8 cellular contexts compared by ENCODE assay signal in genomic region chr13:19601749-19602725, GRCh38. TPM values are rescaled to one million over a fixed set of nuclear protein-coding genes. Genes with fewer than 3 reads are reported as not detected.
DNase-seq lines count a peak whose midpoint lies in the region; ATAC-seq, FAIRE-seq and TF ChIP-seq lines count a peak whose summit lies in the region.

No MANE protein-coding gene starts in this region.

- peak; percentile 78 for DNase-seq in DMS53 (lab: John Stamatoyannopoulos, UW)
- peak; percentile 67 for DNase-seq in GM19239 (ENCODE audit: insufficient read length, low spot score)
- peak; percentile 72 for DNase-seq in PC-3
- DNase-seq in adipocyte (ENCODE audit: low read depth): peak; percentile 55
- peak; percentile 34 for DNase-seq in stimulated activated CD4-positive, alpha-beta T cell treated with anti-CD3 and anti-CD28 coated beads, Interleukin-12 subunit alpha, Interleukin-12 subunit beta, amount 100 ng/mL, for 4 hours
- no peak for DNase-seq in Karpas-422

- peaks cover 56% of the 10 kb centered on the region for H3K79me2 ChIP-seq in PC-3 (ENCODE audit: low read length)
- H3K79me2 ChIP-seq in Karpas-422 (ENCODE audit: low read length): no peaks in the 10 kb centered on the region

- H3K27me3 ChIP-seq in PC-3 (ENCODE audit: low read length) (no peaks in the 10 kb centered on the region), adipocyte (replicated peaks; ENCODE audit: control insufficient read depth, insufficient read depth, low read length) (no peaks in the 10 kb centered on the region), iPS-15b (ENCODE audit: control insufficient read depth, insufficient read depth, low read length) (peaks cover 18% of the 10 kb centered on the region), Karpas-422 (ENCODE audit: low read length) (no peaks in the 10 kb centered on the region)

- CTCF ChIA-PET in PC-3 (lab: Charles Lee): no interaction called here

- BruUV-seq in PC-3 (replicated peaks; lab: Mats Ljungman, UMichigan): no TSS peak

- peak; percentile 88 for FAIRE-seq in GM19239 (lab: Jason Lieb, UNC)

- TF ChIP-seq CTCF in PC-3 (conservative IDR thresholded peaks at IDR 0.05; ENCODE audit: low read depth, low read length): peak; percentile 38; the same call in 1 of the 2 replicates

- POLR2A ChIA-PET in PC-3 (lab: Charles Lee; ENCODE audit: unreplicated experiment): interaction anchor here (0.6 kb wide), 1 partner anchor 308 kb away, joined by 3 read pairs; no protein-coding TSS in a partner anchor

- H3K36me3 ChIP-seq in PC-3 (ENCODE audit: low read depth, low read length) (0 out of 2 replicates have a peak, but pooled peaks cover 2% of the 10 kb centered on the region), adipocyte (ENCODE audit: control insufficient read depth, insufficient read depth, low read length, severe bottlenecking) (no peaks in the 10 kb centered on the region), iPS-15b (ENCODE audit: control insufficient read depth, insufficient read depth, low read length) (no peaks in the 10 kb centered on the region), Karpas-422 (ENCODE audit: insufficient read depth, low read length) (no peaks in the 10 kb centered on the region)

- H3K9me3 ChIP-seq in PC-3 (ENCODE audit: low read length): no peaks in the 10 kb centered on the region
- no peaks in the 10 kb centered on the region for H3K9me3 ChIP-seq in adipocyte (ENCODE audit: control insufficient read depth, low read length)
- peaks cover 3% of the 10 kb centered on the region for H3K9me3 ChIP-seq in iPS-15b (ENCODE audit: control insufficient read depth, insufficient read depth, low read length)
- no peaks in the 10 kb centered on the region for H3K9me3 ChIP-seq in Karpas-422 (ENCODE audit: low read length)

- H3K4me1 ChIP-seq in PC-3 (ENCODE audit: insufficient read depth, low read length): peaks cover 47% of the 10 kb centered on the region
- peaks cover 2% of the 10 kb centered on the region for H3K4me1 ChIP-seq in adipocyte (ENCODE audit: control insufficient read depth, insufficient read depth, low read length)
- H3K4me1 ChIP-seq in iPS-15b (ENCODE audit: control insufficient read depth, insufficient read depth, low read length): peaks cover 3% of the 10 kb centered on the region
- H3K4me1 ChIP-seq in Karpas-422 (ENCODE audit: low read length): no peaks in the 10 kb centered on the region

- H2AFZ ChIP-seq in PC-3 (ENCODE audit: low read length): peak overlapping the region; percentile 93
- no peak overlapping the region for H2AFZ ChIP-seq in Karpas-422 (ENCODE audit: low read length)

- H3F3A ChIP-seq in PC-3 (ENCODE audit: low read length, unreplicated experiment): no peaks in the 10 kb centered on the region

- H3K4me3 ChIP-seq in PC-3 (ENCODE audit: low read length): peak overlapping the region; percentile 80
- peak overlapping the region; percentile 81 for H3K4me3 ChIP-seq in adipocyte (ENCODE audit: low read length)
- peak overlapping the region; percentile 61 for H3K4me3 ChIP-seq in iPS-15b (ENCODE audit: low read depth, low read length)
- no peak overlapping the region for H3K4me3 ChIP-seq in Karpas-422 (ENCODE audit: low read length)

- H3K9ac ChIP-seq in PC-3 (ENCODE audit: low read length): peak overlapping the region; percentile 87
- H3K9ac ChIP-seq in adipocyte (ENCODE audit: low read length): peak overlapping the region; percentile 67
- peak overlapping the region; percentile 73 for H3K9ac ChIP-seq in iPS-15b (ENCODE audit: low read depth, low read length)
- H3K9ac ChIP-seq in Karpas-422 (ENCODE audit: low read length): no peak overlapping the region

- H3K4me2 ChIP-seq in PC-3 (ENCODE audit: low read length) (peak overlapping the region; percentile 92), Karpas-422 (ENCODE audit: low read depth, low read length, poor library complexity, severe bottlenecking) (no peak overlapping the region)

- H4K20me1 ChIP-seq in PC-3 (ENCODE audit: low read length) (no peaks in the 10 kb centered on the region), Karpas-422 (ENCODE audit: insufficient read depth, low read depth, low read length) (no peaks in the 10 kb centered on the region)

- H3K9me2 ChIP-seq in PC-3 (replicated peaks; ENCODE audit: low read length) (no peaks in the 10 kb centered on the region), Karpas-422 (replicated peaks; ENCODE audit: insufficient read depth, low read length) (no peaks in the 10 kb centered on the region)

- ATAC-seq in HG03196 (IDR thresholded peaks at IDR 0.05; ENCODE audit: unreplicated experiment) (peak; percentile 74), PC-3 (peak; percentile 72)

- peak overlapping the region; percentile 56 for H3K27ac ChIP-seq in PC-3 (ENCODE audit: low read length)
- H3K27ac ChIP-seq in Karpas-422 (ENCODE audit: low read length): no peak overlapping the region

- intact Hi-C loops in PC-3 (cut with micrococcal nuclease): no loop called here

RNA-seq across cellular contexts. Expression of gene MPHOSPH8, which starts 31.4 kb away (rescaled TPM):
- total RNA-seq in PC-3 (2014; rRNA removed): 13.3 and 16.1 TPM in 2 replicates
- total RNA-seq in Karpas-422 (2014; rRNA removed; shearing (Covaris generic); ENCODE audit: low replicate concordance): 11.4 and 16.1 TPM in 2 replicates

RNA-seq across cellular contexts. Expression of gene TPTE2, which starts 40.7 kb away (rescaled TPM):
- not detected in 2 replicates for total RNA-seq in PC-3 (2014; rRNA removed)
- 0.34 TPM in 1 of 2 replicates, not detected in the other for total RNA-seq in Karpas-422 (2014; rRNA removed; shearing (Covaris generic); ENCODE audit: low replicate concordance)
